In the genomic region with DNA sequence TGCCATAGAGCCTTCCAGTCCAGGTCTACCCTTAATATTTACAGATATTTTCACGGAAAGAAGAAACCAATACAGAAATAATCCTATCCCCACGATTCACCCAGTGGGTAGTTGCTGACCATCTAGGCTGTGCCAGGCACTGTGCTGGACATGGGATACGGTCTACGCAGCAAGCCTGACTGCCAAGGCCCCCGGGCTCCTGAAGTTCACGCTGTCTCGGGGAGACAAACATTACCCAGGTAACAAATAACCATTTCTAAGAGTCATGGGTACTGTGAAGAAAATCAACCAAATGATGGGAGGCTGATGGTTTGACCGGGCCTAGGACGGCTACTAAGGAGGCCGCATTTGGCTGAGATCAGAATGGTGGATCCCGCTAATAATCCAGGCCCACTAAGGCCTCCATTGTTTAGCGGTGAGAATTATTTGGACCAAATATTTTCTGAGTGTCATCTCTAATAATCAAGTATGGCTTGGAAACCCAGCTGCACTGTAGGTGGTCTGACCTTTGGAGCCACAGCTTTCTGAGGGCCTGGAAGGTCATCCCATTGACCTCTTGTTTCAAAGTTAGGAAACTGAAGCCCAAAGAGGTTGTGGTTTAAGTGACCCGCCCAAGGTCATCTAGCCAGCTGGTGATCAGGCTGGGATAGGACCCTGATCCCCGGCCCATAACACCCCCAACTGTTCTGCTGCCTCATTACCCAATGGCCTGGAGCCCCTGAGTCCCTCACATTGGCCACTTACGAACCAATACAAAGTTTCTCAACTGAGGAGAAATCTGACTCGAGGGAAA, we compare ENCODE assay signal across 20 cellular contexts.
A peak's percentile ranks its signal among the peaks of the same experiment; 100 is the strongest.
DNase-seq lines count a peak whose midpoint lies in the region; ATAC-seq and TF ChIP-seq lines count a peak whose summit lies in the region.
"Had no signal": no experiment of that assay in that cellular context is flagged by ENCODE, and none has a peak within 500 bp of the region (broad histone marks: within the 10 kb centered on the region; RNA-seq: fewer than 3 reads in every experiment).

No MANE protein-coding gene starts in this region.

- TF ChIP-seq CTCF in endodermal cell (conservative IDR thresholded peaks at IDR 0.05), result no peak
- TF ChIP-seq CTCF in osteocyte (IDR thresholded peaks at IDR 0.05), result no peak
- TF ChIP-seq CTCF in vagina (IDR thresholded peaks at IDR 0.05), result no peak
- no peak for TF ChIP-seq CTCF in psoas muscle (IDR thresholded peaks at IDR 0.05)

- no peak overlapping the region for H3K4me3 Mint-ChIP-seq in endodermal cell
- H3K4me3 Mint-ChIP-seq in osteocyte (ENCODE audit: unreplicated experiment), result no peak overlapping the region
- H3K4me3 Mint-ChIP-seq: HFFc6 had no signal

- DNase-seq in activated CD8-positive, alpha-beta memory T cell treated with anti-CD3 and anti-CD28 coated beads for 24 hours, result peak; percentile 28
- DNase-seq in activated CD8-positive, alpha-beta memory T cell treated with anti-CD3 and anti-CD28 coated beads, Interleukin-2, amount 50 U/mL, for 4 hours, result no peak
- peak; percentile 25 for DNase-seq in endodermal cell
- peak; percentile 44 for DNase-seq in osteocyte (ENCODE audit: extremely low spot score, unreplicated experiment)
- peak; percentile 52 to 85 for DNase-seq in vagina (ENCODE audit: extremely low spot score in 2 of 2)
- no peak for DNase-seq in psoas muscle
- no peak for DNase-seq in NAMALWA (ENCODE audit: low spot score)
- DNase-seq: 8988T, Calu3, GF-D8, GOT3, HFFc6, MV-4-11, NCI-H1694 treated with DMSO at 0.1 percent for 48 hours, NCI-H2081, NCI-H2227 treated with DMSO at 0.1 percent for 48 hours, NCI-H526 treated with DMSO at 0.1 percent for 48 hours, PC-9, Right ventricle myocardium superior had no signal

- H3K36me3 Mint-ChIP-seq in endodermal cell (ENCODE audit: low read depth) (peaks cover 4% of the 10 kb centered on the region), osteocyte (ENCODE audit: unreplicated experiment) (no peaks in the 10 kb centered on the region)

- H3K27me3 ChIP-seq in endodermal cell (ENCODE audit: control insufficient read depth, insufficient read depth, low read length, poor library complexity, severe bottlenecking) (peaks cover 75% of the 10 kb centered on the region), vagina (no peaks in the 10 kb centered on the region), psoas muscle (ENCODE audit: insufficient read depth in 3 of 3, low read length in 2 of 3) (peaks cover 0 to 30% (median 2%) of the 10 kb centered on the region in 3 donors)

- H3K36me3 ChIP-seq in endodermal cell (ENCODE audit: control insufficient read depth, insufficient read depth, low read length) (no peaks in the 10 kb centered on the region), vagina (no peaks in the 10 kb centered on the region), psoas muscle (ENCODE audit: insufficient read depth in 1 of 2, low read depth in 1 of 2) (no peaks in the 10 kb centered on the region)
- H3K36me3 ChIP-seq: HAP-1 had no signal

- no peak overlapping the region for H3K9ac ChIP-seq in endodermal cell (ENCODE audit: extremely low read depth, low read length, poor library complexity, severe bottlenecking)

- no peak overlapping the region for H3K27ac ChIP-seq in endodermal cell (ENCODE audit: low read depth, low read length)
- H3K27ac ChIP-seq in vagina, result no peak overlapping the region
- no peak overlapping the region for H3K27ac ChIP-seq in psoas muscle
- H3K27ac ChIP-seq: PC-9 had no signal

- peaks cover 97% of the 10 kb centered on the region for H3K27me3 Mint-ChIP-seq in endodermal cell (ENCODE audit: insufficient read depth)
- H3K27me3 Mint-ChIP-seq in osteocyte (ENCODE audit: unreplicated experiment), result peaks cover 53% of the 10 kb centered on the region

- H3K4me1 Mint-ChIP-seq in endodermal cell (peaks cover 24% of the 10 kb centered on the region), osteocyte (ENCODE audit: unreplicated experiment) (no peaks in the 10 kb centered on the region)

- no peak overlapping the region for H3K27ac Mint-ChIP-seq in endodermal cell
- H3K27ac Mint-ChIP-seq in osteocyte (ENCODE audit: unreplicated experiment), result no peak overlapping the region
- H3K27ac Mint-ChIP-seq: HFFc6 had no signal

- TF ChIP-seq POLR2A in vagina (IDR thresholded peaks at IDR 0.05), result no peak

- intact Hi-C loops in vagina (cut with DNase I) (loop anchor here (5.0 kb wide), 1 partner anchor 288 kb away; no protein-coding TSS in a partner anchor), psoas muscle (cut with DNase I) (no loop called here)

- 90 to 94% methylated on average over 7 to 16 of the region's 16 CpGs for WGBS in endodermal cell (ENCODE audit: insufficient coverage in 1 of 2, insufficient read length in 1 of 2), 2 experiments
- WGBS in psoas muscle, 3 donors, result 88% methylated on average over 16 of the region's 16 CpGs

- H3K9me3 Mint-ChIP-seq in endodermal cell (peaks cover 9% of the 10 kb centered on the region), osteocyte (ENCODE audit: unreplicated experiment) (no peaks in the 10 kb centered on the region)
- H3K9me3 Mint-ChIP-seq: HFFc6 had no signal

- H3K4me3 ChIP-seq in endodermal cell (ENCODE audit: low read length), result peak overlapping the region; percentile 64
- no peak overlapping the region for H3K4me3 ChIP-seq in vagina
- no peak overlapping the region for H3K4me3 ChIP-seq in psoas muscle
- H3K4me3 ChIP-seq: HAP-1, PC-9 had no signal

- H3K9me3 ChIP-seq in endodermal cell (ENCODE audit: control insufficient read depth, low read length) (peaks cover 17% of the 10 kb centered on the region), vagina (no peaks in the 10 kb centered on the region), psoas muscle (no peaks in the 10 kb centered on the region)
- H3K9me3 ChIP-seq: HAP-1 had no signal

- H3K4me1 ChIP-seq in endodermal cell (ENCODE audit: control insufficient read depth, insufficient read depth, low read length) (peaks cover 18% of the 10 kb centered on the region), vagina (peaks cover 5% of the 10 kb centered on the region), psoas muscle (no peaks in the 10 kb centered on the region)

- no peak for ATAC-seq in psoas muscle

Comparison
In these comparisons a context has a peak if more than half of its experiments do, and no peak if none do; other contexts are left out.
1. DNase-seq: peak in activated CD8-positive, alpha-beta memory T cell treated with anti-CD3 and anti-CD28 coated beads for 24 hours (single experiment), endodermal cell (single experiment), osteocyte (single experiment) and vagina (2 of 2); none in activated CD8-positive, alpha-beta memory T cell treated with anti-CD3 and anti-CD28 coated beads, Interleukin-2, amount 50 U/mL, for 4 hours (single experiment), psoas muscle (0 of 2) and NAMALWA (single experiment).